ENCODE assay signal across 10 cellular contexts in genomic region chr7:158702944-158703343, GRCh38. TPM values are rescaled to one million over a fixed set of nuclear protein-coding genes. Genes with fewer than 3 reads are reported as not detected.
DNase-seq lines count a peak whose midpoint lies in the region; ATAC-seq and TF ChIP-seq lines count a peak whose summit lies in the region.
"Had no signal": no experiment of that assay in that cellular context is flagged by ENCODE, and none has a peak within 500 bp of the region (broad histone marks: within the 10 kb centered on the region; RNA-seq: fewer than 3 reads in every experiment).

No MANE protein-coding gene starts in this region.

- no peak for DNase-seq in GM06990 (ENCODE audit: extremely low read depth, insufficient read length)
- DNase-seq in PC-9: no peak
- DNase-seq in erythroblast (lab: John Stamatoyannopoulos, UW): peak; percentile 64 to 72
- no peak for DNase-seq in tibial artery
- no peak for DNase-seq in iPS-NIHi7 (ENCODE audit: extremely low spot score)
- DNase-seq in occipital lobe (lab: John Stamatoyannopoulos, UW): no peak
- DNase-seq: NCI-H2081; stimulated activated CD4-positive, alpha-beta T cell treated with anti-CD3 and anti-CD28 coated beads, Interleukin-1b, Interleukin-23, amount 100 ng/mL, for 48 hours had no signal

- peaks cover 62% of the 10 kb centered on the region for H3K79me2 ChIP-seq in ACC112 (ENCODE audit: control insufficient read depth, insufficient read depth, low read length, unreplicated experiment)
- H3K79me2 ChIP-seq in PC-9 (ENCODE audit: low read depth): peaks cover 71% of the 10 kb centered on the region

- H3F3A ChIP-seq in PC-9 (ENCODE audit: insufficient read depth, low read depth): 0 out of 2 replicates have a peak, but pooled peaks cover 5% of the 10 kb centered on the region

- H3K4me3 ChIP-seq in ACC112 (ENCODE audit: low read depth, low read length): peak overlapping the region; percentile 84
- H3K4me3 ChIP-seq in GM06990 (replicated peaks; ENCODE audit: low read depth, low read length): peak overlapping the region; percentile 97
- no peak overlapping the region for H3K4me3 ChIP-seq in PC-9
- no peak overlapping the region for H3K4me3 ChIP-seq in tibial artery

- H3K9me3 ChIP-seq in PC-9 (ENCODE audit: insufficient read depth, low read depth) (no peaks in the 10 kb centered on the region), tibial artery (no peaks in the 10 kb centered on the region)

- intact Hi-C loops in PC-9 (cut with micrococcal nuclease; ENCODE audit: unreplicated experiment) (loop anchor here (5.0 kb wide), 1 partner anchor 114 kb away; no protein-coding TSS in a partner anchor), tibial artery (cut with DNase I; ENCODE audit: low total_unique reads) (loop anchor here (10.0 kb wide), 1 partner anchor 162 kb away; no protein-coding TSS in a partner anchor)

- H3K27ac ChIP-seq in ACC112 (ENCODE audit: low read depth, low read length) (no peak overlapping the region), PC-9 (no peak overlapping the region), tibial artery (no peak overlapping the region)

- no peaks in the 10 kb centered on the region for H4K20me1 ChIP-seq in PC-9 (ENCODE audit: insufficient read depth)

- CTCF ChIA-PET in PC-9 (lab: Charles Lee): no interaction called here

- no peak for TF ChIP-seq POLR2A in erythroblast (IDR thresholded peaks at IDR 0.05; ENCODE audit: low read length)

- no peak for ATAC-seq in HG02623 (IDR thresholded peaks at IDR 0.05; ENCODE audit: unreplicated experiment)

- H3K4me1 ChIP-seq in ACC112 (ENCODE audit: control insufficient read depth, insufficient read depth, low read length, unreplicated experiment) (peaks cover 22% of the 10 kb centered on the region), PC-9 (replicated peaks; ENCODE audit: insufficient read depth) (peaks cover 23% of the 10 kb centered on the region), tibial artery (peaks cover 0 to 19% (median 16%) of the 10 kb centered on the region in 4 donors)

- POLR2A ChIA-PET in PC-9 (lab: Charles Lee; ENCODE audit: unreplicated experiment): no interaction called here

- H3K4me2 ChIP-seq in PC-9: peak overlapping the region; percentile 73

- no peak overlapping the region for H2AFZ ChIP-seq in ACC112 (ENCODE audit: low read length, unreplicated experiment)
- H2AFZ ChIP-seq in PC-9: no peak overlapping the region

- BruUV-seq in PC-9 (replicated peaks; lab: Mats Ljungman, UMichigan): no TSS peak

- no peaks in the 10 kb centered on the region for H3K9me2 ChIP-seq in PC-9 (ENCODE audit: insufficient read depth)

- H3K27me3 ChIP-seq in ACC112 (ENCODE audit: insufficient read depth, low read length): no peaks in the 10 kb centered on the region
- H3K27me3 ChIP-seq in GM06990 (replicated peaks; ENCODE audit: control insufficient read depth, insufficient read depth, low read length): no peaks in the 10 kb centered on the region
- H3K27me3 ChIP-seq in PC-9 (ENCODE audit: insufficient read depth, low read depth): no peaks in the 10 kb centered on the region
- H3K27me3 ChIP-seq in tibial artery: no peaks in the 10 kb centered on the region

- TF ChIP-seq CTCF in GM06990 (IDR thresholded peaks at IDR 0.05; ENCODE audit: insufficient read depth, low read length, poor library complexity, severe bottlenecking): no peak
- TF ChIP-seq CTCF in PC-9 (conservative IDR thresholded peaks at IDR 0.05): no peak
- TF ChIP-seq CTCF in tibial artery (IDR thresholded peaks at IDR 0.05): no peak

- H3K36me3 ChIP-seq in ACC112 (ENCODE audit: insufficient read depth, low read length) (peaks cover 24% of the 10 kb centered on the region; the same call in 1 of the 2 replicates), GM06990 (ENCODE audit: control insufficient read depth, insufficient read depth, low read length) (peaks cover 3% of the 10 kb centered on the region), PC-9 (ENCODE audit: low read depth) (peaks cover 22% of the 10 kb centered on the region), tibial artery (peaks cover 0 to 5% (median 0%) of the 10 kb centered on the region in 3 donors)

RNA-seq across cellular contexts. Expression of gene NCAPG2, which starts 1.7 kb away (rescaled TPM):
- 99.5 and 124 TPM in 2 replicates for total RNA-seq in PC-9 (2021)
- total RNA-seq in occipital lobe: 14.3 TPM

Comparison
In these comparisons a context has a peak if more than half of its experiments do, and no peak if none do; other contexts are left out.
1. H3K4me3 ChIP-seq: peak in ACC112 (single experiment) and GM06990 (single experiment); none in PC-9 (single experiment) and tibial artery (0 of 2).
2. DNase-seq: peak in erythroblast (2 of 2); none in GM06990 (single experiment), PC-9 (0 of 2), tibial artery (0 of 2), iPS-NIHi7 (single experiment) and occipital lobe (single experiment).